In the genomic region with DNA sequence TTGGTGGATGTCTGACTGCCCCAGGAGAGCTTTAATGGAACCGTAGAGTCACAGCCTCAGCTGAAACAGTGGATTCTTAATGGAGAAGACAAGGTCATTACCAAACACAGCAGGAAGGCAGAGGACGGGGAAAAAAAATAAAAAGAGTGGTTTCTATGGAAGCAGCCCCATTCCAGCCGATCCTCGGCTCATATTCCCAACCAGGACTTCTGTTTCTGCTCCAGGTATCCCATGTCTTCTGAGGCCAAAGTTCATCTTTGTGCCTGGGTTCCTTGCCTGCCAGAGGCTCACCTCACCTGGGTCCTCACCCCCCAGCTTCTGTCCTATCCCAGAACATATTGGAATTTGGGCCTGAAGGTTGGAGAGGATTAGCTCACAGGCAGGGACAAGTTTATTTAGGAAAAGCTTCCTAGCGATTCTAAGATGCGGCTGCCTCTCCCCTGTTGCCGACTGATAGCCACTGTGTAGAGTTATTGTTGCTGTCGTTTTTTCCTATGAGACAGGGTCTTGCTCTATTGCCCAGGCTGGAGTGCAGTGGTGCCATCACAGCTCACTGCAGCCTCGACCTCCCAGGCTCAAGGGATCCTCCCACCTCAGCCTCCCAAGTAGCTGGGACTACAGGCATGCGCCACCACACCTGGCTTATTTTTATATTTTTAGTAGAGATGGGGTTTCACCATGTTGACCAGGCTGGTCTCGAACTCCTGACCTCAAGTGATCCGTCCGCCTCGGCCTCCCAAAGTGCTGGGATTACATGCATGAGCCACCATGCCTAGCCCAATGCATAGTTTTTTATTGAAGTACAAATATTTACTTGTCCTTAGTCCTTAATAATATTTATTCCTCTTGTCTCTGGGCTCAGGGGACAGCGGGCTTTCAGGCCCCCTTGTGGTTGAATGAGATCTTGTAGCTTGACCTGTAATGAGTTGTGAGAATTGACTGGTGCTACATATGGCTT, we compare ENCODE assay signal across 8 cellular contexts. TPM values are rescaled to one million over a fixed set of nuclear protein-coding genes. Genes with fewer than 3 reads are reported as not detected.
A peak's percentile ranks its signal among the peaks of the same experiment; 100 is the strongest.
DNase-seq lines count a peak whose midpoint lies in the region; ATAC-seq and TF ChIP-seq lines count a peak whose summit lies in the region.

No MANE protein-coding gene starts in this region.

- H3K4me3 Mint-ChIP-seq in stimulated activated naive CD8-positive, alpha-beta T cell treated with anti-CD3 and anti-CD28 coated beads, Interleukin-15, amount 100 ng/mL, for 72 hours: no peak overlapping the region

- no peaks in the 10 kb centered on the region for H3K9me3 Mint-ChIP-seq in stimulated activated naive CD8-positive, alpha-beta T cell treated with anti-CD3 and anti-CD28 coated beads, Interleukin-15, amount 100 ng/mL, for 72 hours

- H3K27me3 ChIP-seq in Panc1 (ENCODE audit: control insufficient read depth, insufficient read depth, low read length) (no peaks in the 10 kb centered on the region), upper lobe of right lung (no peaks in the 10 kb centered on the region)

- H3K36me3 ChIP-seq in Panc1 (ENCODE audit: control insufficient read depth, insufficient read depth, low read length) (no peaks in the 10 kb centered on the region), upper lobe of right lung (no peaks in the 10 kb centered on the region)

- CTCF ChIA-PET in Panc1 (lab: Charles Lee): interaction anchor here (0.6 to 0.9 kb wide), 2 partner anchors 13 to 207 kb away, joined by 3 read pairs; no protein-coding TSS in a partner anchor

- BruUV-seq in Panc1 (replicated peaks; lab: Mats Ljungman, UMichigan): no TSS peak

- no peak; the same call in 1 of the 2 replicates for TF ChIP-seq CTCF in Panc1 (IDR thresholded peaks at IDR 0.05)
- peak; percentile 53 for TF ChIP-seq CTCF in fibroblast of the aortic adventitia (IDR thresholded peaks at IDR 0.05; ENCODE audit: insufficient read depth, low read length)
- peak; percentile 52 for TF ChIP-seq CTCF in upper lobe of right lung (IDR thresholded peaks at IDR 0.05)

- intact Hi-C loops in Panc1 (cut with micrococcal nuclease; ENCODE audit: unreplicated experiment) (no loop called here), upper lobe of right lung (cut with DNase I) (no loop called here)

- peak; percentile 49 for ATAC-seq in stimulated activated naive CD8-positive, alpha-beta T cell treated with anti-CD3 and anti-CD28 coated beads, Interleukin-15, amount 100 ng/mL, for 72 hours
- ATAC-seq in stimulated activated naive CD8-positive, alpha-beta T cell treated with anti-CD3 and anti-CD28 coated beads, Interleukin-15, Interleukin-2, amounts not matched to agents 100 U/mL and 50 U/mL, for 24 hours: no peak
- ATAC-seq in Panc1 (peak; percentile 86), upper lobe of right lung (peak; percentile 80), HG02588 (IDR thresholded peaks at IDR 0.05; ENCODE audit: unreplicated experiment) (no peak), HG02571 (IDR thresholded peaks at IDR 0.05; ENCODE audit: unreplicated experiment) (no peak)

- DNase-seq in stimulated activated naive CD8-positive, alpha-beta T cell treated with anti-CD3 and anti-CD28 coated beads, Interleukin-15, amount 100 ng/mL, for 72 hours: no peak
- no peak for DNase-seq in stimulated activated naive CD8-positive, alpha-beta T cell treated with anti-CD3 and anti-CD28 coated beads, Interleukin-15, Interleukin-2, amounts not matched to agents 100 U/mL and 50 U/mL, for 24 hours
- DNase-seq in Panc1 (ENCODE audit: low read depth, low spot score) (no peak), fibroblast of the aortic adventitia (ENCODE audit: low read depth) (peak; percentile 58), upper lobe of right lung (no peak), mesenteric fat pad (ENCODE audit: low spot score) (no peak)

- H3K27ac ChIP-seq in Panc1 (ENCODE audit: low read length) (no peak overlapping the region), upper lobe of right lung (no peak overlapping the region)

- H3K4me3 ChIP-seq in Panc1 (ENCODE audit: low read depth in 2 of 2, low read length in 2 of 2): no peak overlapping the region
- no peak overlapping the region for H3K4me3 ChIP-seq in fibroblast of the aortic adventitia (ENCODE audit: low read depth, low read length)
- no peak overlapping the region for H3K4me3 ChIP-seq in upper lobe of right lung

- POLR2A ChIA-PET in Panc1 (lab: Charles Lee): no interaction called here

- H3K9me3 ChIP-seq in Panc1 (ENCODE audit: control insufficient read depth, insufficient read depth, low read depth, low read length) (no peaks in the 10 kb centered on the region), upper lobe of right lung (no peaks in the 10 kb centered on the region)

- H3K27me3 Mint-ChIP-seq in stimulated activated naive CD8-positive, alpha-beta T cell treated with anti-CD3 and anti-CD28 coated beads, Interleukin-15, amount 100 ng/mL, for 72 hours: no peaks in the 10 kb centered on the region

- H3K4me1 ChIP-seq in Panc1 (ENCODE audit: control insufficient read depth, insufficient read depth, low read length): no peaks in the 10 kb centered on the region
- no peaks in the 10 kb centered on the region for H3K4me1 ChIP-seq in upper lobe of right lung

- in situ Hi-C loops in Panc1 (cut with HindIII; ENCODE audit: low pct_unique_long_range_greater_than_20kb, low sequenced_read_pairs): no loop called here

- H3K27ac Mint-ChIP-seq in stimulated activated naive CD8-positive, alpha-beta T cell treated with anti-CD3 and anti-CD28 coated beads, Interleukin-15, amount 100 ng/mL, for 72 hours: no peak overlapping the region

- no peaks in the 10 kb centered on the region for H3K4me1 Mint-ChIP-seq in stimulated activated naive CD8-positive, alpha-beta T cell treated with anti-CD3 and anti-CD28 coated beads, Interleukin-15, amount 100 ng/mL, for 72 hours

RNA-seq across cellular contexts. Expression of gene CCL26, which starts 15.4 kb away (rescaled TPM):
- not detected for total RNA-seq in Panc1 (2021; ENCODE audit: unreplicated experiment)
- not detected for polyA plus RNA-seq in Panc1 (2012; ENCODE audit: insufficient read length)
- total RNA-seq in fibroblast of the aortic adventitia (ENCODE audit: low replicate concordance): 0.33 and 1.2 TPM in 2 replicates
- 1.2 TPM for total RNA-seq in upper lobe of right lung
- total RNA-seq in mesenteric fat pad: 21.4 TPM

RNA-seq across cellular contexts. Expression of gene HIP1, which starts 17.9 kb away (rescaled TPM):
- total RNA-seq in Panc1 (2021; ENCODE audit: unreplicated experiment) (43.3 TPM), fibroblast of the aortic adventitia (ENCODE audit: low replicate concordance) (9.3 and 10.5 TPM in 2 replicates), upper lobe of right lung (86.2 TPM), mesenteric fat pad (38.4 TPM)
- 24.8 TPM for polyA plus RNA-seq in Panc1 (2012; ENCODE audit: insufficient read length)

RNA-seq across cellular contexts. Expression of gene CCL24, which starts 57.0 kb away (rescaled TPM):
- total RNA-seq in Panc1 (2021; ENCODE audit: unreplicated experiment) (not detected), fibroblast of the aortic adventitia (ENCODE audit: low replicate concordance) (not detected in 2 replicates), upper lobe of right lung (4.8 TPM), mesenteric fat pad (not detected)
- not detected for polyA plus RNA-seq in Panc1 (2012; ENCODE audit: insufficient read length)

Comparison
In these comparisons a context has a peak if more than half of its experiments do, and no peak if none do; other contexts are left out.
1. ATAC-seq: peak in stimulated activated naive CD8-positive, alpha-beta T cell treated with anti-CD3 and anti-CD28 coated beads, Interleukin-15, amount 100 ng/mL, for 72 hours (single experiment), Panc1 (single experiment) and upper lobe of right lung (single experiment); none in stimulated activated naive CD8-positive, alpha-beta T cell treated with anti-CD3 and anti-CD28 coated beads, Interleukin-15, Interleukin-2, amounts not matched to agents 100 U/mL and 50 U/mL, for 24 hours (single experiment), HG02588 (single experiment) and HG02571 (single experiment).
2. RNA of gene CCL26, which starts 15.4 kb away (total RNA-seq): 21.4 TPM in mesenteric fat pad (single experiment); 0.33 to 1.2 TPM in fibroblast of the aortic adventitia, 1.2 TPM in upper lobe of right lung (single experiment) and not detected in Panc1 (single experiment); every median in the first group is over 10 times any median in the second.